ENCODE assay signal across 26 cellular contexts in the genomic region with DNA sequence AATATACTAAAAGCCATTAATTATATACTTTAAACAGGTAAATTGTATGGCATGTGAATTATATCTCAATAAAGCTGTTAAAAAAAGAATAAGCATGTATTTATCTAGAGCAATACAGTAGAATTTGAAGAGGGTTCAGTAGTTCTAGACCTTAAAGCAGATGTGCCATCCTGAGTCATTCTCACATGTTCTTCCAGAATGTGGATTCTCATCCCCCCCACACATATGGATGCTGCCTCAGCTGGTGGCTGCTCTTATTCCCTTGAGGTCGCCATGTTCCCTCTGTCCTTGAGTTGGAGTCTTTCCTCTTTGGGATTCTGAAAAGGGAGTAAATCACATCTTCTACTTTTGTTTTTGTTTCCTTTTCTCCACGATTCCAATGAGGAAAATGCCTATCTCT.
"Had no signal": no experiment of that assay in that cellular context is flagged by ENCODE, and none has a peak within 500 bp of the region (broad histone marks: within the 10 kb centered on the region; RNA-seq: fewer than 3 reads in every experiment).

No MANE protein-coding gene starts in this region.

- H3K36me3 ChIP-seq: adrenal gland, ascending aorta, esophagus muscularis mucosa, WERI-Rb-1 had no signal

- ATAC-seq: activated CD4-positive, CD25-positive, alpha-beta regulatory T cell treated with anti-CD3 and anti-CD28 coated beads, Interleukin-2, amount 50 U/mL, for 24 hours; activated CD8-positive, alpha-beta T cell treated with anti-CD3 and anti-CD28 coated beads for 36 hours; activated naive CD8-positive, alpha-beta T cell treated with anti-CD3 and anti-CD28 coated beads, Interleukin-2, amount 50 U/mL, for 24 hours; activated T-cell treated with anti-CD3 and anti-CD28 coated beads, Interleukin-2, amount 50 U/mL, for 4 hours; activated T-helper 17 cell treated with anti-CD3 and anti-CD28 coated beads, Interleukin-2, amount 50 U/mL, for 72 hours; effector memory CD8-positive, alpha-beta T cell; T-helper 17 cell had no signal

- H3K27ac ChIP-seq: adrenal gland, ascending aorta, coronary artery, dorsolateral prefrontal cortex, esophagus muscularis mucosa, WERI-Rb-1 had no signal

- H3K9me3 ChIP-seq: adrenal gland, ascending aorta, esophagus muscularis mucosa had no signal

- H3K4me3 ChIP-seq: adrenal gland, ascending aorta, coronary artery, dorsolateral prefrontal cortex, esophagus muscularis mucosa had no signal

- H3K27me3 ChIP-seq: adrenal gland, ascending aorta, dorsolateral prefrontal cortex, esophagus muscularis mucosa had no signal

- H3K4me1 ChIP-seq: adrenal gland had no signal

- DNase-seq: activated B cell treated with CpG ODN at 0.5 μM for 24 hours; activated CD4-positive, alpha-beta T cell treated with anti-CD3 and anti-CD28 coated beads for 48 hours; activated CD4-positive, alpha-beta T cell treated with anti-CD3 and anti-CD28 coated beads, Interleukin-2, amount 50 U/mL, for 1 hour; activated CD4-positive, alpha-beta T cell treated with anti-CD3 and anti-CD28 coated beads, Interleukin-2, amount 50 U/mL, for 48 hours; activated CD8-positive, alpha-beta memory T cell treated with anti-CD3 and anti-CD28 coated beads for 24 hours; activated CD8-positive, alpha-beta T cell treated with anti-CD3 and anti-CD28 coated beads for 36 hours; activated effector memory CD4-positive, alpha-beta T cell treated with Interleukin-2 at 50 U/mL for 16 hours; activated gamma-delta T cell treated with Interleukin-2 at 50 U/mL for 16 hours; activated naive CD4-positive, alpha-beta T cell treated with Interleukin-2 at 50 U/mL for 16 hours; activated naive CD8-positive, alpha-beta T cell treated with anti-CD3 and anti-CD28 coated beads for 36 hours; activated naive CD8-positive, alpha-beta T cell treated with anti-CD3 and anti-CD28 coated beads, Interleukin-2, amount 50 U/mL, for 24 hours; activated T-cell treated with anti-CD3 and anti-CD28 coated beads, Interleukin-2, amount 50 U/mL, for 4 hours; adrenal gland; dorsolateral prefrontal cortex; effector memory CD8-positive, alpha-beta T cell; erythroblast; head of caudate nucleus; hippocampal formation; T-helper 17 cell; T1000; WERI-Rb-1 had no signal
